ENCODE assay signal across 9 cellular contexts in genomic region chr1:160646711-160647328, GRCh38. TPM values are rescaled to one million over a fixed set of nuclear protein-coding genes. Genes with fewer than 3 reads are reported as not detected.
DNase-seq lines count a peak whose midpoint lies in the region; ATAC-seq and TF ChIP-seq lines count a peak whose summit lies in the region.
"Had no signal": no experiment of that assay in that cellular context is flagged by ENCODE, and none has a peak within 500 bp of the region (broad histone marks: within the 10 kb centered on the region; RNA-seq: fewer than 3 reads in every experiment).

SLAMF1 (minus strand) TSS chr1:160647044; CDS start chr1:160646945, 99 bp downstream.

- H3K36me3 ChIP-seq in gastroesophageal sphincter: no peaks in the 10 kb centered on the region

- WGBS in gastroesophageal sphincter (ENCODE audit: low coverage in 1 of 2), 2 donors: 47% methylated on average over 8 of the region's 11 CpGs; no CpG with 5 or more reads in 1 of the 2 donors

- no peak for TF ChIP-seq POLR2A in gastroesophageal sphincter (IDR thresholded peaks at IDR 0.05)

- peak within 1 kb of the TSS in 1 of 2 donors; percentile 11 for H3K4me3 ChIP-seq in gastroesophageal sphincter

- DNase-seq in stimulated activated CD4-positive, alpha-beta T cell treated with anti-CD3 and anti-CD28 coated beads, Interleukin-12 subunit alpha, Interleukin-12 subunit beta, amount 100 ng/mL, for 48 hours (ENCODE audit: low read depth in 2 of 3, low spot score in 1 of 3): peak; percentile 52 to 68 (median 57)
- no peak for DNase-seq in stimulated activated CD4-positive, alpha-beta T cell treated with anti-CD3 and anti-CD28 coated beads, Interleukin-4, amount 100 ng/mL, for 1 hour
- DNase-seq in activated T-helper 1 cell treated with Interleukin-2 at 50 U/mL for 16 hours (ENCODE audit: low read depth) (peak; percentile 13), DMS153 (lab: John Stamatoyannopoulos, UW) (no peak), NCI-H2196 (lab: John Stamatoyannopoulos, UW; ENCODE audit: unreplicated experiment) (no peak)
- peak; percentile 51 to 58 for DNase-seq in stimulated activated CD4-positive, alpha-beta T cell treated with anti-CD3 and anti-CD28 coated beads, Interleukin-15, amount 100 ng/mL, for 48 hours (ENCODE audit: low read depth in 2 of 2)

- no peaks in the 10 kb centered on the region for H3K4me1 ChIP-seq in gastroesophageal sphincter

- no peaks in the 10 kb centered on the region for H3K9me3 ChIP-seq in gastroesophageal sphincter

- H3K27ac ChIP-seq in gastroesophageal sphincter: no peak within 1 kb of the TSS

- no peak for TF ChIP-seq EP300 in gastroesophageal sphincter (IDR thresholded peaks at IDR 0.05)

- H3K27me3 ChIP-seq in gastroesophageal sphincter: no peaks in the 10 kb centered on the region

- ATAC-seq in HG03378 (IDR thresholded peaks at IDR 0.05; ENCODE audit: unreplicated experiment) (peak; percentile 46), gastroesophageal sphincter (no peak)

- TF ChIP-seq CTCF in gastroesophageal sphincter (IDR thresholded peaks at IDR 0.05): no peak

RNA-seq across cellular contexts. Expression of gene SLAMF1, which starts in this region (rescaled TPM):
- total RNA-seq in gastroesophageal sphincter: 1 to 10 TPM in 2 of 4 donors, under 1 TPM in 1, not detected in 1; 0.12 to 2.8 (median 1.2) TPM
- total RNA-seq: pulmonary artery endothelial cell had no signal

Comparison
In these comparisons a context has a peak if more than half of its experiments do, and no peak if none do; other contexts are left out.
1. DNase-seq: peak in stimulated activated CD4-positive, alpha-beta T cell treated with anti-CD3 and anti-CD28 coated beads, Interleukin-12 subunit alpha, Interleukin-12 subunit beta, amount 100 ng/mL, for 48 hours (3 of 3), activated T-helper 1 cell treated with Interleukin-2 at 50 U/mL for 16 hours (single experiment) and stimulated activated CD4-positive, alpha-beta T cell treated with anti-CD3 and anti-CD28 coated beads, Interleukin-15, amount 100 ng/mL, for 48 hours (2 of 2); none in stimulated activated CD4-positive, alpha-beta T cell treated with anti-CD3 and anti-CD28 coated beads, Interleukin-4, amount 100 ng/mL, for 1 hour (single experiment), DMS153 (single experiment) and NCI-H2196 (single experiment).